37 cellular contexts compared by ENCODE assay signal in genomic region chr13:44651724-44652123, GRCh38.
"Had no signal": no experiment of that assay in that cellular context is flagged by ENCODE, and none has a peak within 500 bp of the region (broad histone marks: within the 10 kb centered on the region; RNA-seq: fewer than 3 reads in every experiment).

No MANE protein-coding gene starts in this region.

- FAIRE-seq: astrocyte, TTC549 had no signal

- H3K4me1 Mint-ChIP-seq: activated B cell treated with CpG ODN at 0.5 μM for 24 hours; activated naive CD4-positive, alpha-beta T cell treated with anti-CD3 and anti-CD28 coated beads, Interleukin-2, amount 10 ng/mL, durations not matched to agents 7 days and 5 days had no signal

- H3K36me3 ChIP-seq: adrenal gland, brain microvascular endothelial cell, breast epithelium had no signal

- H3K27me3 Mint-ChIP-seq: activated naive CD4-positive, alpha-beta T cell treated with anti-CD3 and anti-CD28 coated beads, Interleukin-2, amount 10 ng/mL, durations not matched to agents 7 days and 5 days; activated naive CD4-positive, alpha-beta T cell treated with anti-CD3 and anti-CD28 coated beads, Interleukin-2, amount 50 U/mL, for 24 hours had no signal

- H3K27ac ChIP-seq: adrenal gland, body of pancreas, brain microvascular endothelial cell, breast epithelium, VCaP had no signal

- ATAC-seq: activated CD8-positive, alpha-beta memory T cell treated with anti-CD3 and anti-CD28 coated beads, Interleukin-2, amount 10 ng/mL, durations not matched to agents 7 days and 5 days; activated CD8-positive, alpha-beta T cell treated with anti-CD3 and anti-CD28 coated beads for 36 hours; activated naive CD8-positive, alpha-beta T cell treated with anti-CD3 and anti-CD28 coated beads, Interleukin-2, amount 50 U/mL, for 24 hours; body of pancreas had no signal

- H3K4me3 ChIP-seq: adrenal gland, body of pancreas, breast epithelium had no signal

- H3K9me3 Mint-ChIP-seq: activated B cell treated with CpG ODN at 0.5 μM for 24 hours; activated CD4-positive, alpha-beta memory T cell treated with anti-CD3 and anti-CD28 coated beads for 36 hours; activated CD4-positive, alpha-beta T cell treated with anti-CD3 and anti-CD28 coated beads, Interleukin-2, amount 10 ng/mL, durations not matched to agents 24 days and 14 days; activated CD8-positive, alpha-beta T cell treated with anti-CD3 and anti-CD28 coated beads for 36 hours; activated naive CD4-positive, alpha-beta T cell treated with anti-CD3 and anti-CD28 coated beads, Interleukin-2, amount 10 ng/mL, durations not matched to agents 7 days and 5 days; activated naive CD4-positive, alpha-beta T cell treated with anti-CD3 and anti-CD28 coated beads, Interleukin-2, amount 50 U/mL, for 24 hours; activated naive CD8-positive, alpha-beta T cell treated with anti-CD3 and anti-CD28 coated beads, Interleukin-2, amount 50 U/mL, for 24 hours; activated T-cell treated with anti-CD3 and anti-CD28 coated beads, Interleukin-2, amount 50 U/mL, for 24 hours; activated T-helper 2 cell treated with anti-CD3 and anti-CD28 coated beads, Interferon-gamma antibody, Interleukin-2, Interleukin-4, amounts not matched to agents 10 μg/mL and 5 μg/mL and 100 μg/mL, durations not matched to agents 14 hours and 24 hours and 36 hours; T-helper 1 cell treated with Interleukin-12 subunit alpha and Interleukin-12 subunit beta and Interleukin-4 antibody, amounts not matched to agents 30 μg/mL and 1 μg/mL, for 36 hours; T-helper 2 cell treated with Interferon-gamma antibody and Interleukin-4, amounts not matched to agents 5 μg/mL and 100 μg/mL, for 36 hours had no signal

- DNase-seq: activated B cell treated with CpG ODN at 0.5 μM for 24 hours; activated CD4-positive, alpha-beta T cell treated with anti-CD3 and anti-CD28 coated beads for 4 hours; activated CD4-positive, alpha-beta T cell treated with anti-CD3 and anti-CD28 coated beads, Interleukin-2, amount 10 ng/mL, durations not matched to agents 24 days and 14 days; activated CD4-positive, alpha-beta T cell treated with anti-CD3 and anti-CD28 coated beads, Interleukin-2, amount 50 U/mL, for 1 hour; activated CD4-positive, alpha-beta T cell treated with anti-CD3 and anti-CD28 coated beads, Interleukin-2, amount 50 U/mL, for 4 hours; activated CD4-positive, CD25-positive, alpha-beta regulatory T cell treated with anti-CD3 and anti-CD28 coated beads, Interleukin-2, amount 50 U/mL, for 72 hours; activated CD8-positive, alpha-beta memory T cell treated with anti-CD3 and anti-CD28 coated beads for 24 hours; activated CD8-positive, alpha-beta memory T cell treated with anti-CD3 and anti-CD28 coated beads, Interleukin-2, amount 10 ng/mL, durations not matched to agents 7 days and 5 days; activated CD8-positive, alpha-beta memory T cell treated with anti-CD3 and anti-CD28 coated beads, Interleukin-2, amount 50 U/mL, for 48 hours; activated CD8-positive, alpha-beta T cell treated with anti-CD3 and anti-CD28 coated beads for 36 hours; activated effector memory CD4-positive, alpha-beta T cell treated with Interleukin-2 at 50 U/mL for 16 hours; activated gamma-delta T cell; activated naive CD4-positive, alpha-beta T cell treated with anti-CD3 and anti-CD28 coated beads, Interleukin-2, amount 10 ng/mL, durations not matched to agents 7 days and 5 days; activated naive CD4-positive, alpha-beta T cell treated with Interleukin-2 at 50 U/mL for 16 hours; activated naive CD8-positive, alpha-beta T cell treated with anti-CD3 and anti-CD28 coated beads, Interleukin-2, amount 10 ng/mL, durations not matched to agents 7 days and 5 days; activated naive CD8-positive, alpha-beta T cell treated with anti-CD3 and anti-CD28 coated beads, Interleukin-2, amount 50 U/mL, for 24 hours; activated T-cell treated with anti-CD3 and anti-CD28 coated beads, Interleukin-2, amount 50 U/mL, for 24 hours; activated T-cell treated with anti-CD3 and anti-CD28 coated beads, Interleukin-2, amount 50 U/mL, for 48 hours; adrenal gland; amniotic stem cell; aorta; body of pancreas; brain microvascular endothelial cell; central memory CD4-positive, alpha-beta T cell; T-helper 1 cell; T-helper 2 cell; T-helper 9 cell had no signal

- H3K27me3 ChIP-seq: adrenal gland, body of pancreas, brain microvascular endothelial cell, breast epithelium had no signal

- H3K9me3 ChIP-seq: adrenal gland, body of pancreas, breast epithelium had no signal

- H3K36me3 Mint-ChIP-seq: activated CD4-positive, alpha-beta memory T cell treated with anti-CD3 and anti-CD28 coated beads for 36 hours; activated CD8-positive, alpha-beta memory T cell treated with anti-CD3 and anti-CD28 coated beads, Interleukin-2, amount 10 ng/mL, durations not matched to agents 7 days and 5 days; activated naive CD4-positive, alpha-beta T cell treated with anti-CD3 and anti-CD28 coated beads, Interleukin-2, amount 10 ng/mL, durations not matched to agents 7 days and 5 days; activated naive CD4-positive, alpha-beta T cell treated with anti-CD3 and anti-CD28 coated beads, Interleukin-2, amount 50 U/mL, for 24 hours; activated naive CD8-positive, alpha-beta T cell; activated naive CD8-positive, alpha-beta T cell treated with anti-CD3 and anti-CD28 coated beads, Interleukin-2, amount 10 ng/mL, durations not matched to agents 7 days and 5 days had no signal

- H3K4me3 Mint-ChIP-seq: activated B cell treated with CpG ODN at 0.5 μM for 24 hours; activated CD4-positive, alpha-beta memory T cell treated with anti-CD3 and anti-CD28 coated beads for 36 hours; activated CD4-positive, alpha-beta T cell treated with anti-CD3 and anti-CD28 coated beads, Interleukin-2, amount 10 ng/mL, durations not matched to agents 24 days and 14 days; activated CD8-positive, alpha-beta memory T cell treated with anti-CD3 and anti-CD28 coated beads, Interleukin-2, amount 10 ng/mL, durations not matched to agents 7 days and 5 days; activated CD8-positive, alpha-beta T cell treated with anti-CD3 and anti-CD28 coated beads for 36 hours; activated naive CD4-positive, alpha-beta T cell treated with anti-CD3 and anti-CD28 coated beads, Interleukin-2, amount 10 ng/mL, durations not matched to agents 7 days and 5 days; activated naive CD4-positive, alpha-beta T cell treated with anti-CD3 and anti-CD28 coated beads, Interleukin-2, amount 50 U/mL, for 24 hours; activated naive CD8-positive, alpha-beta T cell; activated naive CD8-positive, alpha-beta T cell treated with anti-CD3 and anti-CD28 coated beads, Interleukin-2, amount 10 ng/mL, durations not matched to agents 7 days and 5 days; activated naive CD8-positive, alpha-beta T cell treated with anti-CD3 and anti-CD28 coated beads, Interleukin-2, amount 50 U/mL, for 24 hours; activated T-cell treated with anti-CD3 and anti-CD28 coated beads, Interleukin-2, amount 50 U/mL, for 24 hours; T-helper 1 cell treated with Interleukin-12 subunit alpha and Interleukin-12 subunit beta and Interleukin-4 antibody, amounts not matched to agents 30 μg/mL and 1 μg/mL, for 36 hours; T-helper 2 cell treated with Interferon-gamma antibody and Interleukin-4, amounts not matched to agents 5 μg/mL and 100 μg/mL, for 36 hours had no signal

- H3K4me1 ChIP-seq: adrenal gland, breast epithelium had no signal

- H3K27ac Mint-ChIP-seq: activated B cell treated with CpG ODN at 0.5 μM for 24 hours; activated CD4-positive, alpha-beta memory T cell treated with anti-CD3 and anti-CD28 coated beads for 36 hours; activated CD4-positive, alpha-beta T cell treated with anti-CD3 and anti-CD28 coated beads, Interleukin-2, amount 10 ng/mL, durations not matched to agents 24 days and 14 days; activated CD8-positive, alpha-beta memory T cell treated with anti-CD3 and anti-CD28 coated beads, Interleukin-2, amount 10 ng/mL, durations not matched to agents 7 days and 5 days; activated CD8-positive, alpha-beta T cell treated with anti-CD3 and anti-CD28 coated beads for 36 hours; activated naive CD4-positive, alpha-beta T cell treated with anti-CD3 and anti-CD28 coated beads, Interleukin-2, amount 10 ng/mL, durations not matched to agents 7 days and 5 days; activated naive CD4-positive, alpha-beta T cell treated with anti-CD3 and anti-CD28 coated beads, Interleukin-2, amount 50 U/mL, for 24 hours; activated naive CD8-positive, alpha-beta T cell; activated naive CD8-positive, alpha-beta T cell treated with anti-CD3 and anti-CD28 coated beads, Interleukin-2, amount 50 U/mL, for 24 hours; activated T-cell treated with anti-CD3 and anti-CD28 coated beads, Interleukin-2, amount 50 U/mL, for 24 hours; activated T-helper 2 cell treated with anti-CD3 and anti-CD28 coated beads, Interferon-gamma antibody, Interleukin-2, Interleukin-4, amounts not matched to agents 10 μg/mL and 5 μg/mL and 100 μg/mL, durations not matched to agents 14 hours and 24 hours and 36 hours; T-helper 1 cell treated with Interleukin-12 subunit alpha and Interleukin-12 subunit beta and Interleukin-4 antibody, amounts not matched to agents 30 μg/mL and 1 μg/mL, for 36 hours; T-helper 2 cell treated with Interferon-gamma antibody and Interleukin-4, amounts not matched to agents 5 μg/mL and 100 μg/mL, for 36 hours had no signal
